ENCODE assay signal across 26 cellular contexts in the genomic region with DNA sequence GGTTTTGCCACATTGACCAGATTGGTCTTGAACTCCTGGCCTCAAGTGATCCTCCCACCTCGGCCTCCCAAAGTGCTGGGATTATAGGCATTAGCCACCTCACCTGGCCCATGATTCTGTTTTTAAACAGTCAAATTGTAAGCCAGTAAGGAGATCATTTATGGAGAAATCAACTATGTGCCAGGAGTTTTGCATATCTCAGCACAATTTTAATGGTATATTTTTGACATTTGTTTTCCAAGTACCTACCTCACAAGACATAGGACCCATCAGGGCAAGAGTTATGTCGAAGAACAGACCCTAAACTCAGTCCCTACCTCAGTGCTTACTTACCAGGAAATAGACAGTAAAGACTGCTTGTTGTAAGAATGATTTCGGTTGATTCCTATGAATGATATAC.
"Had no signal": no experiment of that assay in that cellular context is flagged by ENCODE, and none has a peak within 500 bp of the region (broad histone marks: within the 10 kb centered on the region; RNA-seq: fewer than 3 reads in every experiment).

No MANE protein-coding gene starts in this region.

- FAIRE-seq: endometrium, islet of Langerhans, keratinocyte had no signal

- H3K27ac ChIP-seq: epithelial cell of prostate, esophagus squamous epithelium, gastrocnemius medialis, heart right ventricle, left lung, lower lobe of right lung had no signal

- ATAC-seq: effector memory CD8-positive, alpha-beta T cell; esophagus mucosa; gastrocnemius medialis; heart right ventricle; left cardiac atrium; left lung; left ventricle myocardium superior; lower lobe of right lung; mucosa of descending colon had no signal

- H3K4me3 Mint-ChIP-seq: dendritic cell treated with granulocyte-macrophage colony-stimulating factor and Interleukin-4, amounts not matched to agents 40 ng/mL and 50 ng/mL, for 4 days; effector memory CD8-positive, alpha-beta T cell; endodermal cell; mesothelial cell of epicardium had no signal

- DNase-seq: cortex of kidney; effector CD8-positive, alpha-beta T cell; effector memory CD8-positive, alpha-beta T cell; endodermal cell; erythroblast; esophagus squamous epithelium; foreskin fibroblast; foreskin melanocyte; gastrocnemius medialis; glutamatergic neuron; heart right ventricle; hippocampal formation; left cardiac atrium; left lung; left ventricle myocardium superior; lower lobe of right lung; mesenchymal stem cell; mucosa of descending colon; naive B cell had no signal

- H3K27ac Mint-ChIP-seq: dendritic cell treated with granulocyte-macrophage colony-stimulating factor and Interleukin-4, amounts not matched to agents 40 ng/mL and 50 ng/mL, for 4 days; effector memory CD8-positive, alpha-beta T cell; endodermal cell; mesothelial cell of epicardium had no signal

- H3K9me3 ChIP-seq: esophagus squamous epithelium, gastrocnemius medialis, left lung, lower lobe of right lung, mucosa of descending colon had no signal

- H3K4me1 ChIP-seq: left lung had no signal

- H3K4me1 Mint-ChIP-seq: endodermal cell had no signal

- H3K27me3 ChIP-seq: esophagus squamous epithelium, gastrocnemius medialis, heart right ventricle, left lung had no signal

- H3K36me3 ChIP-seq: esophagus squamous epithelium, gastrocnemius medialis, heart right ventricle, left lung, lower lobe of right lung had no signal

- H3K4me3 ChIP-seq: esophagus squamous epithelium, gastrocnemius medialis, heart right ventricle, left lung, lower lobe of right lung, mucosa of descending colon had no signal

- H3K9me3 Mint-ChIP-seq: dendritic cell treated with granulocyte-macrophage colony-stimulating factor and Interleukin-4, amounts not matched to agents 40 ng/mL and 50 ng/mL, for 4 days; endodermal cell had no signal
